In genomic region chr19:29324717-29325116, GRCh38 we compare ENCODE assay signal across 19 cellular contexts.
"Had no signal": no experiment of that assay in that cellular context is flagged by ENCODE, and none has a peak within 500 bp of the region (broad histone marks: within the 10 kb centered on the region; RNA-seq: fewer than 3 reads in every experiment).

No MANE protein-coding gene starts in this region.

- H3K4me1 ChIP-seq: colonic mucosa, heart right ventricle, left ventricle myocardium inferior, lower lobe of right lung, psoas muscle, suprapubic skin, thyroid gland, upper lobe of left lung, uterus had no signal

- H3K27me3 ChIP-seq: colonic mucosa, thyroid gland, upper lobe of left lung, uterus had no signal

- ATAC-seq: heart right ventricle; lower lobe of right lung; naive thymus-derived CD4-positive, alpha-beta T cell; psoas muscle had no signal

- H3K27ac ChIP-seq: colonic mucosa, heart right ventricle, left ventricle myocardium inferior, lower lobe of right lung, psoas muscle, suprapubic skin, thyroid gland, upper lobe of left lung, uterus had no signal

- H3K27ac Mint-ChIP-seq: naive thymus-derived CD4-positive, alpha-beta T cell; nephron progenitor cell had no signal

- H3K4me3 ChIP-seq: colonic mucosa, heart right ventricle, left ventricle myocardium inferior, lower lobe of right lung, psoas muscle, suprapubic skin, thyroid gland, upper lobe of left lung, uterus had no signal

- H3K36me3 ChIP-seq: colonic mucosa, heart right ventricle, left ventricle myocardium inferior, lower lobe of right lung, suprapubic skin, thyroid gland, upper lobe of left lung, uterus had no signal

- H3K9me3 ChIP-seq: colonic mucosa, heart right ventricle, left ventricle myocardium inferior, lower lobe of right lung, psoas muscle, suprapubic skin, thyroid gland, upper lobe of left lung, uterus had no signal

- DNase-seq: effector CD8-positive, alpha-beta T cell; heart right ventricle; hypothalamus; left ventricle myocardium inferior; lower lobe of right lung; mesenchymal stem cell; midbrain; naive thymus-derived CD4-positive, alpha-beta T cell; nephron progenitor cell; psoas muscle; small intestine; stimulated activated CD4-positive, alpha-beta T cell treated with anti-CD3 and anti-CD28 coated beads, Interleukin-12 subunit alpha, Interleukin-12 subunit beta, amount 100 ng/mL, for 4 hours; stimulated activated CD4-positive, alpha-beta T cell treated with anti-CD3 and anti-CD28 coated beads, Interleukin-2, amount 100 ng/mL, for 48 hours; stimulated activated naive CD4-positive, alpha-beta T cell treated with Interleukin-2 at 50 U/mL for 16 hours; thyroid gland; upper lobe of left lung; uterus had no signal

- H3K4me3 Mint-ChIP-seq: nephron progenitor cell had no signal
